ENCODE assay signal across 8 cellular contexts in genomic region chr17:45021607-45022287, GRCh38. TPM values are rescaled to one million over a fixed set of nuclear protein-coding genes. Genes with fewer than 3 reads are reported as not detected.
DNase-seq lines count a peak whose midpoint lies in the region; ATAC-seq and TF ChIP-seq lines count a peak whose summit lies in the region.

No MANE protein-coding gene starts in this region.

- H3K4me2 ChIP-seq in neural progenitor cell = peak overlapping the region; percentile 90

- H3K9ac ChIP-seq in neural progenitor cell = no peak overlapping the region

- H3K27ac ChIP-seq in neural progenitor cell (no peak overlapping the region), substantia nigra (ENCODE audit: low read depth, low read length, poor library complexity, severe bottlenecking) (peak overlapping the region; percentile 63)

- no peaks in the 10 kb centered on the region for H3K79me2 ChIP-seq in neural progenitor cell (ENCODE audit: low read depth)

- ATAC-seq in HG03521 (IDR thresholded peaks at IDR 0.05; ENCODE audit: unreplicated experiment) (peak; percentile 62), GM18502 (IDR thresholded peaks at IDR 0.05; ENCODE audit: poor library complexity, unreplicated experiment) (no peak)

- H3K27me3 Mint-ChIP-seq in neural progenitor cell (ENCODE audit: insufficient read depth, low read depth) = peaks cover 28% of the 10 kb centered on the region

- H3K27me3 ChIP-seq in neural progenitor cell = peaks cover 51% of the 10 kb centered on the region

- H3K9me3 Mint-ChIP-seq in neural progenitor cell = no peaks in the 10 kb centered on the region

- peaks cover 8% of the 10 kb centered on the region for H3K36me3 Mint-ChIP-seq in neural progenitor cell

- DNase-seq in EL = peak; percentile 55
- peak; percentile 51 for DNase-seq in RPMI7951 (ENCODE audit: low read depth)
- DNase-seq in activated effector memory CD4-positive, alpha-beta T cell treated with anti-CD3 and anti-CD28 coated beads, Interleukin-2, amount 50 U/mL, for 16 hours = peak; percentile 89
- DNase-seq in fibroblast of the aortic adventitia (ENCODE audit: low read depth) = peak; percentile 51
- peak; percentile 87 for DNase-seq in neural progenitor cell (ENCODE audit: low spot score)
- peak in 33 of 49 donors; percentile 8 to 74 (median 36) for DNase-seq in substantia nigra (lab: John Stamatoyannopoulos, UW)

- H3F3A ChIP-seq in neural progenitor cell (ENCODE audit: low read depth) = peaks cover 42% of the 10 kb centered on the region

- H4K20me1 ChIP-seq in neural progenitor cell (ENCODE audit: low read depth) = peaks cover 35% of the 10 kb centered on the region

- H3K4me3 Mint-ChIP-seq in neural progenitor cell = peak overlapping the region; percentile 72

- peak overlapping the region; percentile 53 for H3K4me3 ChIP-seq in fibroblast of the aortic adventitia (ENCODE audit: low read depth, low read length)
- peak overlapping the region; percentile 48 for H3K4me3 ChIP-seq in neural progenitor cell

- H3K36me3 ChIP-seq in neural progenitor cell = no peaks in the 10 kb centered on the region

- no peak overlapping the region for H2AFZ ChIP-seq in neural progenitor cell (replicated peaks)

- H3K4me1 ChIP-seq in neural progenitor cell = peaks cover 20% of the 10 kb centered on the region

- no peak overlapping the region for H3K27ac Mint-ChIP-seq in neural progenitor cell

- TF ChIP-seq CTCF in fibroblast of the aortic adventitia (IDR thresholded peaks at IDR 0.05; ENCODE audit: insufficient read depth, low read length) (peak; percentile 56), neural progenitor cell (IDR thresholded peaks at IDR 0.05) (peak; percentile 86)

- peaks cover 26% of the 10 kb centered on the region for H3K4me1 Mint-ChIP-seq in neural progenitor cell

- H3K9me3 ChIP-seq in neural progenitor cell (ENCODE audit: low read depth) = no peaks in the 10 kb centered on the region

RNA-seq across cellular contexts. Expression of gene DCAKD, which starts 29.7 kb away (rescaled TPM):
- total RNA-seq in RPMI7951 (2014; rRNA removed; shearing (Covaris generic)) = 33.6 and 35.9 TPM in 2 replicates
- total RNA-seq in fibroblast of the aortic adventitia (ENCODE audit: low replicate concordance) (22.2 and 31.3 TPM in 2 replicates), neural progenitor cell (ENCODE audit: low replicate concordance) (31.4 and 91.5 TPM in 2 replicates)

RNA-seq across cellular contexts. Expression of gene NMT1, which starts 39.4 kb away (rescaled TPM):
- 59.9 and 68.0 TPM in 2 replicates for total RNA-seq in RPMI7951 (2014; rRNA removed; shearing (Covaris generic))
- total RNA-seq in fibroblast of the aortic adventitia (ENCODE audit: low replicate concordance) (77.6 and 296 TPM in 2 replicates), neural progenitor cell (ENCODE audit: low replicate concordance) (95.0 and 101 TPM in 2 replicates)

RNA-seq across cellular contexts. Expression of gene C1QL1, which starts 53.6 kb away (rescaled TPM):
- total RNA-seq in RPMI7951 (2014; rRNA removed; shearing (Covaris generic)) = 6.4 and 8.2 TPM in 2 replicates
- 0.09 TPM in 1 of 2 replicates, not detected in the other for total RNA-seq in fibroblast of the aortic adventitia (ENCODE audit: low replicate concordance)
- total RNA-seq in neural progenitor cell (ENCODE audit: low replicate concordance) = 4.7 TPM in 1 of 2 replicates, not detected in the other

Comparison
In these comparisons a context has a peak if more than half of its experiments do, and no peak if none do; other contexts are left out.
1. DNase-seq: peak in every context shown above with its lines; median percentile 89 in activated effector memory CD4-positive, alpha-beta T cell treated with anti-CD3 and anti-CD28 coated beads, Interleukin-2, amount 50 U/mL, for 16 hours; 87 in neural progenitor cell; 55 in EL; 51 in RPMI7951; 51 in fibroblast of the aortic adventitia; 36 in substantia nigra.